ENCODE assay signal across 1 cellular context in genomic region chr10:35089641-35090161, GRCh38.
TF ChIP-seq lines count a peak whose summit lies in the region.

No MANE protein-coding gene starts in this region.

TF ChIP-seq in GM12878, 131 proteins besides CTCF, POLR2A, EP300 and RAD21 (continued from another document):
- TF ChIP-seq PKNOX1 (IDR thresholded peaks at IDR 0.05) (peak; percentile 87), HSF1 (IDR thresholded peaks at IDR 0.05; ENCODE audit: low read depth, low read length) (no peak), E2F4 (IDR thresholded peaks at IDR 0.05; ENCODE audit: low read depth, low read length) (no peak), ZNF274 (IDR thresholded peaks at IDR 0.05; ENCODE audit: insufficient read depth, insufficient read length) (no peak), ATF7 (IDR thresholded peaks at IDR 0.05; ENCODE audit: low read depth) (peak; percentile 13; the same call in 1 of the 2 replicates), SMARCA5 (IDR thresholded peaks at IDR 0.05) (no peak)
